In the genomic region with DNA sequence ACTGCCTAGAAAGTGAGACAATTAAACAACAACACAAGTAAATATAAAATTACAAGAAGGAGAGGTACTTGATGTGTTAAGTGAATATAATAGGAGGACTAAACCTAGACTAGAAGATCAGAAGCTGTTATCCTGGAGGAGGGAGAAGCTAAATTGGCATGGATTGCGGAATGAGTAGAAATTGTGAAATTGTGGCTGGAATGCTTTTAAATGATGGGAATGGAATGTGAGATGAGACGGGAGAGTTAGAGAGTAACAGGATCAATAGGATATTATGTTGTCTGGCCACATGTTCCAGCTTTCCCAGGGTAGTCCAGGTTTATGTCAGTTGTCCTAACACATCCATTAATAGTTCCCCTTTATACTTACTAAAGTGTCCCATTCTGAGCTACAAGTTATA, we compare ENCODE assay signal across 33 cellular contexts. TPM values are rescaled to one million over a fixed set of nuclear protein-coding genes. Genes with fewer than 3 reads are reported as not detected.
"Had no signal": no experiment of that assay in that cellular context is flagged by ENCODE, and none has a peak within 500 bp of the region (broad histone marks: within the 10 kb centered on the region; RNA-seq: fewer than 3 reads in every experiment).

No MANE protein-coding gene starts in this region.

- ATAC-seq: activated naive CD4-positive, alpha-beta T cell treated with anti-CD3 and anti-CD28 coated beads, Interleukin-2, amount 50 U/mL, for 72 hours; activated T-cell treated with anti-CD3 and anti-CD28 coated beads, Interleukin-2, amount 50 U/mL, for 4 hours; Panc1; T-cell had no signal

- H3K27ac Mint-ChIP-seq: activated B cell treated with CpG ODN at 0.5 μM for 24 hours; activated CD4-positive, alpha-beta memory T cell treated with anti-CD3 and anti-CD28 coated beads for 36 hours; activated naive CD4-positive, alpha-beta T cell treated with anti-CD3 and anti-CD28 coated beads for 36 hours; activated naive CD4-positive, alpha-beta T cell treated with anti-CD3 and anti-CD28 coated beads, Interleukin-2, amount 50 U/mL, for 72 hours; activated T-helper 1 cell treated with anti-CD3 and anti-CD28 coated beads, Interleukin-12 subunit alpha, Interleukin-12 subunit beta, Interleukin-2, Interleukin-4 antibody, amounts not matched to agents 30 ng/mL and 10 ng/mL and 1 ng/mL, durations not matched to agents 14 hours and 24 hours and 36 hours; T-cell had no signal

- H3K4me1 Mint-ChIP-seq: activated B cell treated with CpG ODN at 0.5 μM for 24 hours, T-cell had no signal

- H3K9me3 Mint-ChIP-seq: activated T-helper 1 cell treated with anti-CD3 and anti-CD28 coated beads, Interleukin-12 subunit alpha, Interleukin-12 subunit beta, Interleukin-2, Interleukin-4 antibody, amounts not matched to agents 30 ng/mL and 10 ng/mL and 1 ng/mL, durations not matched to agents 14 hours and 24 hours and 36 hours had no signal

- H3K4me3 Mint-ChIP-seq: activated B cell treated with CpG ODN at 0.5 μM for 24 hours; activated CD4-positive, alpha-beta memory T cell treated with anti-CD3 and anti-CD28 coated beads for 36 hours; activated naive CD4-positive, alpha-beta T cell treated with anti-CD3 and anti-CD28 coated beads for 36 hours; activated T-cell treated with anti-CD3 and anti-CD28 coated beads, Interleukin-2, amount 50 U/mL, for 4 hours; activated T-helper 1 cell treated with anti-CD3 and anti-CD28 coated beads, Interleukin-12 subunit alpha, Interleukin-12 subunit beta, Interleukin-2, Interleukin-4 antibody, amounts not matched to agents 30 ng/mL and 10 ng/mL and 1 ng/mL, durations not matched to agents 14 hours and 24 hours and 36 hours; T-cell had no signal

- H3K27me3 ChIP-seq: MG63, SJCRH30 had no signal

- H3K36me3 Mint-ChIP-seq: activated CD4-positive, alpha-beta memory T cell treated with anti-CD3 and anti-CD28 coated beads for 36 hours; activated naive CD4-positive, alpha-beta T cell treated with anti-CD3 and anti-CD28 coated beads, Interleukin-2, amount 50 U/mL, for 72 hours; T-cell had no signal

- H3K27ac ChIP-seq: SJCRH30, SK-N-MC, VCaP had no signal

- H3K4me1 ChIP-seq: SJCRH30 had no signal

- H3K4me3 ChIP-seq: MG63, SJCRH30, SK-N-MC had no signal

- H3K9me3 ChIP-seq: MG63, SJCRH30 had no signal

- H3K36me3 ChIP-seq: MG63, SJCRH30 had no signal

- DNase-seq: activated B cell treated with CpG ODN at 0.5 μM for 24 hours; activated CD4-positive, alpha-beta memory T cell treated with anti-CD3 and anti-CD28 coated beads for 36 hours; activated CD4-positive, alpha-beta T cell treated with anti-CD3 and anti-CD28 coated beads for 4 hours; activated CD4-positive, alpha-beta T cell treated with anti-CD3 and anti-CD28 coated beads, Interleukin-2, amount 50 U/mL, for 1 hour; activated CD4-positive, CD25-positive, alpha-beta regulatory T cell treated with anti-CD3 and anti-CD28 coated beads, Interleukin-2, amount 50 U/mL, for 72 hours; activated CD8-positive, alpha-beta memory T cell treated with anti-CD3 and anti-CD28 coated beads, Interleukin-2, amount 50 U/mL, for 4 hours; activated gamma-delta T cell treated with Interleukin-2 at 50 U/mL for 16 hours; activated naive CD4-positive, alpha-beta T cell treated with anti-CD3 and anti-CD28 coated beads for 36 hours; activated T-cell treated with anti-CD3 and anti-CD28 coated beads for 4 hours; activated T-cell treated with anti-CD3 and anti-CD28 coated beads, Interleukin-2, amount 50 U/mL, for 4 hours; anterior cingulate cortex; Karpas-422; KBM-7; MG63; NCI-H1048; NCI-H1105 treated with DMSO at 0.1 percent for 48 hours; NCI-H1436; NCI-H1694; NCI-H1930; NCI-H2081 treated with DMSO at 0.1 percent for 48 hours; NCI-H510A; NCI-H526 treated with DMSO at 0.1 percent for 48 hours; NCI-H774; SHP77; SJCRH30; T-cell; T-helper 2 cell; T-helper 9 cell had no signal

- H3K27me3 Mint-ChIP-seq: activated B cell treated with CpG ODN at 0.5 μM for 24 hours; activated CD4-positive, alpha-beta memory T cell treated with anti-CD3 and anti-CD28 coated beads for 36 hours; T-cell had no signal

RNA-seq across cellular contexts. Expression of a gene that starts 44.0 kb away (rescaled TPM):
- total RNA-seq: SJCRH30 had no signal
